In the genomic region with DNA sequence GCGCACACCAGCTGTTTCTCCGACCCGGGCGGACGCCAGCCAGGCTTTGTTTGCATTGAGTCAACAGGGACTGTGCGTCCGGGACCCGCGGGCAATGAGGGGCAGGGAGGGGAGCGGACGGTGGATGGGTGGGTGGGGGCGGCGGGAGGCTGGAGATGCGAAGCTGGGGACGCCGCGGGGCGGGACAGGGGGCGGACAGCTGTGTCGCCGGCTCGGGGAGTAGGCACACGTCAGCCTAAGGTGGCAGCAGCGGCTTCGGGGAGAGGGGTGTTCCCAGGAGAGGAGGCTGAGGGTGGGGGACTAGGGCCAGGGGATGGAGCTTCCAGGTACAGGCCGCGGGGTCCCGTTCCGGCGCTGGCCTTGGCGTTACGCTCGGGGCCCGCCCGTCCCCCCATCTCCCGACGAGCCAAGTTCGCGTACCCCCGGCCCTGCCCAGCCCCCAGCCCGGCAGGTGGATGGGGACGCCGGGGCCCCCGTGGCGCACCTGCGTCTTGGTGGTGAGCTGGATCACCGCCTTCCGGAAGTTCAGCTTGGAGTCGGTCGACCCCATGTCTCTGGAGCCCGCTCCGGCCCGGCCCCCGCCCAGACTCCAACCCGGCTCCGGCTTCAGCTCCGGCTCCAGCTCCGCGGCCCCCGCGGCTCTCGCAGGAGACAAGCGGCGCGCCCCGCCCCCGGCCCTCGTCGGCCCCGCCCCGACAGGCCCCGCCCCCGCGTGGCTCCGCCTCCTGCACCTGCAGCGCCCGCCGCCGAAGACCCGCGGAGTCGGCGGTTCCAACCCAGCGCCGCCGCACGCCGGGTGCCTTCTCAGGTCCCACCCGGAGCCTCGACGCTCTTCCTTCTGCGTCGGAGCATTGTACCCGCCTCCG, we compare ENCODE assay signal across 8 cellular contexts. TPM values are rescaled to one million over a fixed set of nuclear protein-coding genes. Genes with fewer than 3 reads are reported as not detected.
A peak's percentile ranks its signal among the peaks of the same experiment; 100 is the strongest.
DNase-seq lines count a peak whose midpoint lies in the region; ATAC-seq, FAIRE-seq and TF ChIP-seq lines count a peak whose summit lies in the region.

TSS of gene HID1 (minus strand) at position 653 of the 866 bp plus-strand sequence. CDS start at position 550, 103 bp downstream.

- peak; percentile 42 for FAIRE-seq in GM12892 (lab: Jason Lieb, UNC)

- no peak for ATAC-seq in GM18520 (IDR thresholded peaks at IDR 0.05; ENCODE audit: unreplicated experiment)
- ATAC-seq in HG02642 (IDR thresholded peaks at IDR 0.05; ENCODE audit: poor library complexity, unreplicated experiment) = no peak

- no peak for TF ChIP-seq CTCF in epithelial cell of esophagus (IDR thresholded peaks at IDR 0.05; ENCODE audit: insufficient read depth, low read depth, low read length, missing control alignments)

- DNase-seq in GM12892 (ENCODE audit: insufficient read length) (peak; percentile 79), NCI-H510A (lab: John Stamatoyannopoulos, UW) (peak; percentile 77), activated T-cell treated with anti-CD3 and anti-CD28 coated beads for 24 hours (ENCODE audit: low read depth) (peak; percentile 71), epithelial cell of esophagus (ENCODE audit: low read depth) (peak; percentile 51)
- peak; percentile 66 to 77 for DNase-seq in stimulated activated CD8-positive, alpha-beta memory T cell treated with anti-CD3 and anti-CD28 coated beads, Interleukin-2, amount 100 ng/mL, for 48 hours (ENCODE audit: low read depth in 2 of 2)

- no peak for TF ChIP-seq POLR2A in GM12892 (IDR thresholded peaks at IDR 0.05; ENCODE audit: low read depth, low read length)

- H3K27me3 ChIP-seq in mucosa of rectum (ENCODE audit: control insufficient read depth in 2 of 2, insufficient read depth in 2 of 2, low read length in 2 of 2) = peaks cover 3 to 6% of the 10 kb centered on the region in 2 donors

- H3K27ac ChIP-seq in mucosa of rectum (ENCODE audit: low read depth in 2 of 2, low read length in 2 of 2) = peak within 1 kb of the TSS; percentile 74 to 84

- H3K36me3 ChIP-seq in mucosa of rectum (ENCODE audit: control insufficient read depth in 2 of 2, insufficient read depth in 2 of 2, low read length in 2 of 2) = no peaks in the 10 kb centered on the region

- no peaks in the 10 kb centered on the region for H3K9me3 ChIP-seq in mucosa of rectum (ENCODE audit: control insufficient read depth in 2 of 2, low read length in 2 of 2)

- H3K4me3 ChIP-seq in epithelial cell of esophagus (ENCODE audit: low read length) (peak within 1 kb of the TSS; percentile 47), mucosa of rectum (ENCODE audit: low read length in 2 of 2) (peak within 1 kb of the TSS; percentile 66 to 72)

- H3K9ac ChIP-seq in mucosa of rectum (ENCODE audit: low read depth in 1 of 2, low read length in 2 of 2) = peak within 1 kb of the TSS in 1 of 2 donors; percentile 83

- peaks cover 9 to 19% of the 10 kb centered on the region in 2 donors for H3K4me1 ChIP-seq in mucosa of rectum (ENCODE audit: control insufficient read depth in 2 of 2, insufficient read depth in 2 of 2, low read length in 2 of 2)

RNA-seq across cellular contexts. Expression of gene HID1, which starts in this region (rescaled TPM):
- polyA plus RNA-seq in GM12892 (2012; ENCODE audit: missing spikeins) = 0.49 TPM
